ENCODE assay signal across 17 cellular contexts in genomic region chr7:159115601-159116501, GRCh38. TPM values are rescaled to one million over a fixed set of nuclear protein-coding genes. Genes with fewer than 3 reads are reported as not detected.
DNase-seq lines count a peak whose midpoint lies in the region; TF ChIP-seq lines count a peak whose summit lies in the region.
"Had no signal": no experiment of that assay in that cellular context is flagged by ENCODE, and none has a peak within 500 bp of the region (broad histone marks: within the 10 kb centered on the region; RNA-seq: fewer than 3 reads in every experiment).

No MANE protein-coding gene starts in this region.

- H2AFZ ChIP-seq in neuronal stem cell (ENCODE audit: low read length): no peak overlapping the region

- CTCF ChIA-PET in activated naive CD4-positive, alpha-beta T cell treated with anti-CD3 and anti-CD28 coated beads, Interleukin-2, amount 10 ng/mL, durations not matched to agents 7 days and 5 days (lab: Charles Lee): no interaction called here

- no peak overlapping the region for H3K27ac Mint-ChIP-seq in activated naive CD4-positive, alpha-beta T cell treated with anti-CD3 and anti-CD28 coated beads, Interleukin-2, amount 10 ng/mL, durations not matched to agents 7 days and 5 days
- no peak overlapping the region for H3K27ac Mint-ChIP-seq in type B pancreatic cell
- H3K27ac Mint-ChIP-seq in activated T-helper 1 cell treated with anti-CD3 and anti-CD28 coated beads, Interleukin-12 subunit alpha, Interleukin-12 subunit beta, Interleukin-2, Interleukin-4 antibody, amounts not matched to agents 30 ng/mL and 10 ng/mL and 1 ng/mL, durations not matched to agents 14 hours and 24 hours and 36 hours: no peak overlapping the region
- H3K27ac Mint-ChIP-seq: activated T-cell treated with anti-CD3 and anti-CD28 coated beads, Interleukin-2, amount 50 U/mL, for 72 hours had no signal

- H2BK15ac ChIP-seq in neuronal stem cell (ENCODE audit: low read length): no peak overlapping the region

- H2AK5ac ChIP-seq in neuronal stem cell (ENCODE audit: low read depth, low read length): no peak overlapping the region

- no peak overlapping the region for H3K4me3 ChIP-seq in LNCaP clone FGC (ENCODE audit: low read depth, low read length)
- H3K4me3 ChIP-seq in spleen: no peak overlapping the region
- H3K4me3 ChIP-seq in neuronal stem cell (ENCODE audit: low read length in 2 of 2): no peak overlapping the region
- H3K4me3 ChIP-seq: ovary had no signal

- no peak overlapping the region for H3K14ac ChIP-seq in neuronal stem cell (ENCODE audit: low read length)

- H4K8ac ChIP-seq in neuronal stem cell (ENCODE audit: low read depth, low read length): no peak overlapping the region

- no peak overlapping the region for H3K23ac ChIP-seq in neuronal stem cell (ENCODE audit: low read depth, low read length, poor library complexity)

- H3K4me3 Mint-ChIP-seq in activated naive CD4-positive, alpha-beta T cell treated with anti-CD3 and anti-CD28 coated beads, Interleukin-2, amount 10 ng/mL, durations not matched to agents 7 days and 5 days: no peak overlapping the region
- H3K4me3 Mint-ChIP-seq in type B pancreatic cell: no peak overlapping the region
- no peak overlapping the region for H3K4me3 Mint-ChIP-seq in activated T-helper 1 cell treated with anti-CD3 and anti-CD28 coated beads, Interleukin-12 subunit alpha, Interleukin-12 subunit beta, Interleukin-2, Interleukin-4 antibody, amounts not matched to agents 30 ng/mL and 10 ng/mL and 1 ng/mL, durations not matched to agents 14 hours and 24 hours and 36 hours
- H3K4me3 Mint-ChIP-seq: activated T-cell treated with anti-CD3 and anti-CD28 coated beads, Interleukin-2, amount 50 U/mL, for 72 hours; stimulated activated naive CD8-positive, alpha-beta T cell treated with anti-CD3 and anti-CD28 coated beads, Interleukin-15, amount 100 ng/mL, for 72 hours had no signal

- H3K4me1 ChIP-seq in spleen (peaks cover 0 to 6% (median 1%) of the 10 kb centered on the region in 6 donors), neuronal stem cell (ENCODE audit: control insufficient read depth in 2 of 2, insufficient read depth in 1 of 2, low read depth in 1 of 2, low read length in 2 of 2) (peaks cover 0 to 18% of the 10 kb centered on the region in 2 donors)

- H3K36me3 Mint-ChIP-seq in activated naive CD4-positive, alpha-beta T cell treated with anti-CD3 and anti-CD28 coated beads, Interleukin-2, amount 10 ng/mL, durations not matched to agents 7 days and 5 days: no peaks in the 10 kb centered on the region
- no peaks in the 10 kb centered on the region for H3K36me3 Mint-ChIP-seq in type B pancreatic cell
- no peaks in the 10 kb centered on the region for H3K36me3 Mint-ChIP-seq in activated T-helper 1 cell treated with anti-CD3 and anti-CD28 coated beads, Interleukin-12 subunit alpha, Interleukin-12 subunit beta, Interleukin-2, Interleukin-4 antibody, amounts not matched to agents 30 ng/mL and 10 ng/mL and 1 ng/mL, durations not matched to agents 14 hours and 24 hours and 36 hours (ENCODE audit: low read depth)

- no peak overlapping the region for H3K4me2 ChIP-seq in neuronal stem cell (ENCODE audit: insufficient read depth, low read length, poor library complexity, severe bottlenecking)
- H3K4me2 ChIP-seq: SK-N-SH had no signal

- H3K27ac ChIP-seq in spleen (no peak overlapping the region), neuronal stem cell (replicated peaks; ENCODE audit: low read length) (no peak overlapping the region)
- H3K27ac ChIP-seq: C4-2B, ovary had no signal

- H3K9ac ChIP-seq in neuronal stem cell (ENCODE audit: low read depth, low read length, poor library complexity): no peak overlapping the region
- H3K9ac ChIP-seq: SK-N-SH had no signal

- H3K27me3 ChIP-seq in spleen (replicated peaks in 1 of 7) (peaks cover 0 to 77% (median 15%) of the 10 kb centered on the region in 7 donors), neuronal stem cell (ENCODE audit: control insufficient read depth in 3 of 3, insufficient read depth in 3 of 3, low read depth in 1 of 3, low read length in 3 of 3) (peaks cover 0 to 56% (median 0%) of the 10 kb centered on the region in 3 experiments)
- H3K27me3 ChIP-seq: ovary had no signal

- no peak overlapping the region for H3K18ac ChIP-seq in neuronal stem cell (ENCODE audit: low read length)

- no peaks in the 10 kb centered on the region for H3K9me3 ChIP-seq in spleen
- peaks cover 0 to 5% of the 10 kb centered on the region in 2 donors for H3K9me3 ChIP-seq in neuronal stem cell (replicated peaks in 1 of 2; ENCODE audit: control insufficient read depth in 2 of 2, insufficient read depth in 1 of 2, low read depth in 1 of 2, low read length in 2 of 2)
- H3K9me3 ChIP-seq: ovary had no signal

- TF ChIP-seq CTCF in LNCaP clone FGC (IDR thresholded peaks at IDR 0.05; ENCODE audit: control insufficient read depth, extremely low read depth, insufficient read depth) (peak; percentile 44), spleen (IDR thresholded peaks at IDR 0.05 in 8 of 11, conservative IDR thresholded peaks at IDR 0.05 in 3 of 11) (no peak), type B pancreatic cell (conservative IDR thresholded peaks at IDR 0.05) (no peak)

- peak; percentile 7 for DNase-seq in activated naive CD4-positive, alpha-beta T cell treated with anti-CD3 and anti-CD28 coated beads, Interleukin-2, amount 10 ng/mL, durations not matched to agents 7 days and 5 days
- no peak for DNase-seq in activated naive CD4-positive, alpha-beta T cell treated with Interleukin-2 at 50 U/mL for 16 hours
- DNase-seq in LNCaP clone FGC (ENCODE audit: low read depth) (no peak), cardiac septum (ENCODE audit: low spot score) (peak; percentile 66), spleen (peak; percentile 57), type B pancreatic cell (ENCODE audit: extremely low spot score, unreplicated experiment) (no peak), neuronal stem cell (ENCODE audit: low spot score) (no peak)
- DNase-seq in activated T-helper 1 cell treated with anti-CD3 and anti-CD28 coated beads, Interleukin-12 subunit alpha, Interleukin-12 subunit beta, Interleukin-2, Interleukin-4 antibody, amounts not matched to agents 30 ng/mL and 10 ng/mL and 1 ng/mL, durations not matched to agents 14 hours and 24 hours and 36 hours (ENCODE audit: low spot score): no peak
- DNase-seq: activated CD4-positive, alpha-beta T cell treated with anti-CD3 and anti-CD28 coated beads, Interleukin-2, amount 50 U/mL, for 48 hours; activated T-cell treated with anti-CD3 and anti-CD28 coated beads, Interleukin-2, amount 50 U/mL, for 72 hours; erythroblast; HCEC 1CT; NCI-H1694; SK-N-SH; stimulated activated naive CD8-positive, alpha-beta T cell treated with anti-CD3 and anti-CD28 coated beads, Interleukin-15, amount 100 ng/mL, for 72 hours had no signal

- H4K91ac ChIP-seq in neuronal stem cell (ENCODE audit: low read depth, low read length, poor library complexity): no peak overlapping the region

- no peak for TF ChIP-seq POLR2A in spleen (IDR thresholded peaks at IDR 0.05)

- H3K79me1 ChIP-seq in neuronal stem cell (ENCODE audit: low read depth, low read length): no peaks in the 10 kb centered on the region

- no peak overlapping the region for H2BK120ac ChIP-seq in neuronal stem cell (ENCODE audit: low read depth, low read length)

- H3K36me3 ChIP-seq in spleen (no peaks in the 10 kb centered on the region), neuronal stem cell (replicated peaks in 1 of 2; ENCODE audit: control insufficient read depth in 2 of 2, insufficient read depth in 2 of 2, low read length in 2 of 2) (no peaks in the 10 kb centered on the region)
- H3K36me3 ChIP-seq: ovary had no signal

- WGBS in spleen, 5 donors: 49 to 70% (median 60%) methylated on average over 19 of the region's 19 CpGs
- no CpG with 5 or more reads among the region's 19 CpGs for WGBS in neuronal stem cell (ENCODE audit: extremely low coverage in 2 of 2, insufficient read length in 2 of 2, insufficient replicate concordance in 1 of 2), 2 donors

- peaks cover 4% of the 10 kb centered on the region for H3K4me1 Mint-ChIP-seq in activated naive CD4-positive, alpha-beta T cell treated with anti-CD3 and anti-CD28 coated beads, Interleukin-2, amount 10 ng/mL, durations not matched to agents 7 days and 5 days
- peaks cover 9% of the 10 kb centered on the region for H3K4me1 Mint-ChIP-seq in type B pancreatic cell (ENCODE audit: unreplicated experiment)
- H3K4me1 Mint-ChIP-seq in activated T-helper 1 cell treated with anti-CD3 and anti-CD28 coated beads, Interleukin-12 subunit alpha, Interleukin-12 subunit beta, Interleukin-2, Interleukin-4 antibody, amounts not matched to agents 30 ng/mL and 10 ng/mL and 1 ng/mL, durations not matched to agents 14 hours and 24 hours and 36 hours (ENCODE audit: low read depth): no peaks in the 10 kb centered on the region

- no peak overlapping the region for H2BK12ac ChIP-seq in neuronal stem cell (ENCODE audit: low read length)

- intact Hi-C loops in cardiac septum (cut with DNase I) (no loop called here), spleen (cut with DNase I; ENCODE audit: low total_unique reads) (no loop called here)
- intact Hi-C loops in activated T-helper 1 cell treated with anti-CD3 and anti-CD28 coated beads, Interleukin-12 subunit alpha, Interleukin-12 subunit beta, Interleukin-2, Interleukin-4 antibody, amounts not matched to agents 30 ng/mL and 10 ng/mL and 1 ng/mL, durations not matched to agents 14 hours and 24 hours and 36 hours (cut with micrococcal nuclease): no loop called here

- H2BK5ac ChIP-seq in neuronal stem cell (ENCODE audit: low read length): no peak overlapping the region

- no peak overlapping the region for H3K4ac ChIP-seq in neuronal stem cell (ENCODE audit: low read length)

- H3K9me3 Mint-ChIP-seq in activated naive CD4-positive, alpha-beta T cell treated with anti-CD3 and anti-CD28 coated beads, Interleukin-2, amount 10 ng/mL, durations not matched to agents 7 days and 5 days: peaks cover 4% of the 10 kb centered on the region
- no peaks in the 10 kb centered on the region for H3K9me3 Mint-ChIP-seq in type B pancreatic cell
- no peaks in the 10 kb centered on the region for H3K9me3 Mint-ChIP-seq in activated T-helper 1 cell treated with anti-CD3 and anti-CD28 coated beads, Interleukin-12 subunit alpha, Interleukin-12 subunit beta, Interleukin-2, Interleukin-4 antibody, amounts not matched to agents 30 ng/mL and 10 ng/mL and 1 ng/mL, durations not matched to agents 14 hours and 24 hours and 36 hours
- H3K9me3 Mint-ChIP-seq: activated T-cell treated with anti-CD3 and anti-CD28 coated beads, Interleukin-2, amount 50 U/mL, for 72 hours; stimulated activated naive CD8-positive, alpha-beta T cell treated with anti-CD3 and anti-CD28 coated beads, Interleukin-15, amount 100 ng/mL, for 72 hours had no signal

- H3K27me3 Mint-ChIP-seq in activated naive CD4-positive, alpha-beta T cell treated with anti-CD3 and anti-CD28 coated beads, Interleukin-2, amount 10 ng/mL, durations not matched to agents 7 days and 5 days: peaks cover 76% of the 10 kb centered on the region
- peaks cover 49% of the 10 kb centered on the region for H3K27me3 Mint-ChIP-seq in type B pancreatic cell
- H3K27me3 Mint-ChIP-seq in activated T-helper 1 cell treated with anti-CD3 and anti-CD28 coated beads, Interleukin-12 subunit alpha, Interleukin-12 subunit beta, Interleukin-2, Interleukin-4 antibody, amounts not matched to agents 30 ng/mL and 10 ng/mL and 1 ng/mL, durations not matched to agents 14 hours and 24 hours and 36 hours (ENCODE audit: insufficient read depth): peaks cover 24% of the 10 kb centered on the region

RNA-seq across cellular contexts. Expression of gene VIPR2, which starts 28.8 kb away (rescaled TPM):
- total RNA-seq in cardiac septum (23.2 TPM), spleen (1 to 10 TPM in 1 of 7 donors, under 1 TPM in 6; 0.61 to 1.4 (median 0.68) TPM), type B pancreatic cell (ENCODE audit: low replicate concordance) (0.12 and 0.31 TPM in 2 replicates)
- under 1 TPM; 0.41 to 0.58 (median 0.48) TPM for polyA plus RNA-seq in spleen
- 0.70 and 1.3 TPM in 2 replicates for total RNA-seq in activated T-helper 1 cell treated with anti-CD3 and anti-CD28 coated beads, Interleukin-12 subunit alpha, Interleukin-12 subunit beta, Interleukin-2, Interleukin-4 antibody, amounts not matched to agents 30 ng/mL and 10 ng/mL and 1 ng/mL, durations not matched to agents 14 hours and 24 hours and 36 hours
- polyA plus RNA-seq in neuronal stem cell (2013, experiment 1 of 2): 2.8 TPM
- 2.6 TPM for polyA plus RNA-seq in neuronal stem cell (2013, experiment 2 of 2)
- polyA plus RNA-seq: SK-N-SH had no signal

Comparison
In these comparisons a context has a peak if more than half of its experiments do, and no peak if none do; other contexts are left out.
1. DNase-seq: peak in activated naive CD4-positive, alpha-beta T cell treated with anti-CD3 and anti-CD28 coated beads, Interleukin-2, amount 10 ng/mL, durations not matched to agents 7 days and 5 days (single experiment), cardiac septum (single experiment) and spleen (single experiment); none in activated naive CD4-positive, alpha-beta T cell treated with Interleukin-2 at 50 U/mL for 16 hours (single experiment), LNCaP clone FGC (single experiment), type B pancreatic cell (single experiment), activated T-helper 1 cell treated with anti-CD3 and anti-CD28 coated beads, Interleukin-12 subunit alpha, Interleukin-12 subunit beta, Interleukin-2, Interleukin-4 antibody, amounts not matched to agents 30 ng/mL and 10 ng/mL and 1 ng/mL, durations not matched to agents 14 hours and 24 hours and 36 hours (single experiment) and neuronal stem cell (single experiment).
2. RNA of gene VIPR2, which starts 28.8 kb away (total RNA-seq): 23.2 TPM in cardiac septum (single experiment); 0.70 to 1.3 TPM in activated T-helper 1 cell treated with anti-CD3 and anti-CD28 coated beads, Interleukin-12 subunit alpha, Interleukin-12 subunit beta, Interleukin-2, Interleukin-4 antibody, amounts not matched to agents 30 ng/mL and 10 ng/mL and 1 ng/mL, durations not matched to agents 14 hours and 24 hours and 36 hours, 0.61 to 1.4 TPM in spleen and 0.12 to 0.31 TPM in type B pancreatic cell; every median in the first group is over 10 times any median in the second.